Comparison of ENCODE assay signal across 15 cellular contexts in genomic region chr6:14881399-14881798, GRCh38.
DNase-seq lines count a peak whose midpoint lies in the region; ATAC-seq, FAIRE-seq and TF ChIP-seq lines count a peak whose summit lies in the region.
"Had no signal": no experiment of that assay in that cellular context is flagged by ENCODE, and none has a peak within 500 bp of the region (broad histone marks: within the 10 kb centered on the region; RNA-seq: fewer than 3 reads in every experiment).

No MANE protein-coding gene starts in this region.

- H3K9me3 ChIP-seq in left lung, result no peaks in the 10 kb centered on the region
- H3K9me3 ChIP-seq: adrenal gland, esophagus muscularis mucosa had no signal

- TF ChIP-seq CTCF in bronchial epithelial cell (IDR thresholded peaks at IDR 0.05; ENCODE audit: insufficient read depth, low read length, severe bottlenecking) (no peak), left lung (IDR thresholded peaks at IDR 0.05) (no peak)

- no peak for FAIRE-seq in bronchial epithelial cell (lab: Jason Lieb, UNC)

- H3K36me3 ChIP-seq in bronchial epithelial cell (ENCODE audit: control insufficient read depth, insufficient read depth, low read length), result no peaks in the 10 kb centered on the region
- H3K36me3 ChIP-seq in left lung, result no peaks in the 10 kb centered on the region
- H3K36me3 ChIP-seq: adrenal gland, esophagus muscularis mucosa had no signal

- intact Hi-C loops in left lung (cut with DNase I), result no loop called here

- H3K4me3 ChIP-seq in bronchial epithelial cell (ENCODE audit: low read depth, low read length), result no peak overlapping the region
- no peak overlapping the region for H3K4me3 ChIP-seq in left lung
- H3K4me3 ChIP-seq: adrenal gland, esophagus muscularis mucosa, lung had no signal

- ATAC-seq in left lung (peak; percentile 56), HG02870 (IDR thresholded peaks at IDR 0.05; ENCODE audit: unreplicated experiment) (no peak)

- H3K4me1 ChIP-seq in left lung, result peaks cover 0 to 68% of the 10 kb centered on the region in 2 donors

- DNase-seq in AML-193 (lab: John Stamatoyannopoulos, UW) (peak; percentile 70 to 83), HT1080 (ENCODE audit: low read depth) (peak; percentile 94), bronchial epithelial cell (ENCODE audit: low read depth) (peak; percentile 68), left lung (no peak), cortex of kidney (lab: John Stamatoyannopoulos, UW) (no peak), NCI-H82 treated with DMSO at 0.1 percent for 48 hours (lab: John Stamatoyannopoulos, UW; ENCODE audit: unreplicated experiment) (no peak)
- no peak for DNase-seq in stimulated activated CD8-positive, alpha-beta memory T cell treated with anti-CD3 and anti-CD28 coated beads, Interleukin-4, amount 100 ng/mL, for 48 hours
- DNase-seq: activated CD4-positive, alpha-beta T cell treated with anti-CD3 and anti-CD28 coated beads, Interleukin-2, amount 50 U/mL, for 48 hours; COR-L47; Karpas-422; NCI-H446 had no signal

- H3K27me3 ChIP-seq in bronchial epithelial cell (ENCODE audit: control insufficient read depth, insufficient read depth, low read length) (no peaks in the 10 kb centered on the region), left lung (no peaks in the 10 kb centered on the region)
- H3K27me3 ChIP-seq: adrenal gland, esophagus muscularis mucosa had no signal

- H3K27ac ChIP-seq in left lung, result no peak overlapping the region

Comparison
In these comparisons a context has a peak if more than half of its experiments do, and no peak if none do; other contexts are left out.
1. DNase-seq: peak in AML-193 (2 of 2), HT1080 (single experiment) and bronchial epithelial cell (single experiment); none in left lung (0 of 2), stimulated activated CD8-positive, alpha-beta memory T cell treated with anti-CD3 and anti-CD28 coated beads, Interleukin-4, amount 100 ng/mL, for 48 hours (single experiment), cortex of kidney (single experiment) and NCI-H82 treated with DMSO at 0.1 percent for 48 hours (single experiment).